ENCODE assay signal across 8 cellular contexts in the genomic region with DNA sequence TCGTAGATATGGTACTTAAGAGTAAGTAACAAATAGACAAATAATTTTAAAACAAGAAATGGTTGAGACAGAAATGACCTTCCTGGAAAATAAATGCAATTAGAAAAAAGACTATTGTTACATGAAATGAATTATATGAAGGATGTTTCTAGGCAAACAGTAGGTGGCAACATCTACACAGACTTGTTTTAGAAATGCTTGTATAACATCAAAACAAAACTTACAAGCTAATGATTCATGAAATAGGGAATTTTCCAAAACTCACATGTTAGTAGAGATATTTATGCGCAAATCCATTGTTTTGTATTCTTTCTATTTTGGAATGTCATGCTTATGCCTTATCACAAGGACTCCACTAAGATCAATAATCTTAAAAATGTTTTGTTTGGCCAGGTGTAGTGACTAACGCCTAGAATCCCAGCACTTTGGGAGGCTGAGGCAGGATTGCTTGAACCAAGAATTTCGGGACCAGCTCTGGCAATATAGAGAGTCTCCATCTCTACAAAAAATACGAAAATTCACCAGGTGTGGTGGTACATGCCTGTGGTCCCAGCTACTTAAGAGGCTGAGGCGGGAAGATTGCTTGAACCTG. TPM values are rescaled to one million over a fixed set of nuclear protein-coding genes. Genes with fewer than 3 reads are reported as not detected.
DNase-seq lines count a peak whose midpoint lies in the region; ATAC-seq and TF ChIP-seq lines count a peak whose summit lies in the region.

No MANE protein-coding gene starts in this region.

- no peak overlapping the region for H3T11ph ChIP-seq in H9 (ENCODE audit: low read length)

- no peaks in the 10 kb centered on the region for H3K23me2 ChIP-seq in H9 (ENCODE audit: insufficient read length, low read depth, low read length, poor library complexity, severe bottlenecking)

- H3K79me2 ChIP-seq in H9 (ENCODE audit: insufficient read depth, low read length) = no peaks in the 10 kb centered on the region

- no peak overlapping the region for H2AK5ac ChIP-seq in H9 (ENCODE audit: insufficient read length, low read length)

- no peak overlapping the region for H3K9ac ChIP-seq in H9 (ENCODE audit: extremely low read depth, insufficient read length, low read length)

- TF ChIP-seq CTCF in H9 (conservative IDR thresholded peaks at IDR 0.05) (peak; percentile 30; the same call in 1 of the 3 replicates), progenitor cell of endocrine pancreas (IDR thresholded peaks at IDR 0.05; ENCODE audit: unreplicated experiment) (peak; percentile 22)

- no peak overlapping the region for H3K4me2 ChIP-seq in H9 (ENCODE audit: insufficient read depth, insufficient read length, low read length)

- H4K5ac ChIP-seq in H9 (ENCODE audit: insufficient read length, low read depth, low read length) = no peak overlapping the region

- no peaks in the 10 kb centered on the region for H4K20me1 ChIP-seq in H9 (ENCODE audit: control insufficient read depth, insufficient read depth, insufficient read length)

- no peak overlapping the region for H3K56ac ChIP-seq in H9 (ENCODE audit: insufficient read length, low read depth, low read length)

- peaks cover 3% of the 10 kb centered on the region for H3K36me3 Mint-ChIP-seq in activated CD8-positive, alpha-beta memory T cell treated with anti-CD3 and anti-CD28 coated beads, Interleukin-2, amount 10 ng/mL, durations not matched to agents 7 days and 5 days
- no peaks in the 10 kb centered on the region for H3K36me3 Mint-ChIP-seq in H9 (ENCODE audit: insufficient read depth in 1 of 3, low read depth in 3 of 3)
- no peaks in the 10 kb centered on the region for H3K36me3 Mint-ChIP-seq in progenitor cell of endocrine pancreas (ENCODE audit: insufficient read depth)

- H3K4me3 Mint-ChIP-seq in activated CD8-positive, alpha-beta memory T cell treated with anti-CD3 and anti-CD28 coated beads, Interleukin-2, amount 10 ng/mL, durations not matched to agents 7 days and 5 days = peak overlapping the region; percentile 71
- H3K4me3 Mint-ChIP-seq in H9 (no peak overlapping the region), progenitor cell of endocrine pancreas (ENCODE audit: low read depth) (no peak overlapping the region)

- H4K91ac ChIP-seq in H9 (ENCODE audit: insufficient read length, low read depth, low read length) = no peak overlapping the region

- peaks cover 2% of the 10 kb centered on the region for H3K9me3 Mint-ChIP-seq in activated CD8-positive, alpha-beta memory T cell treated with anti-CD3 and anti-CD28 coated beads, Interleukin-2, amount 10 ng/mL, durations not matched to agents 7 days and 5 days (ENCODE audit: low read depth)
- no peaks in the 10 kb centered on the region for H3K9me3 Mint-ChIP-seq in H9
- peaks cover 6% of the 10 kb centered on the region for H3K9me3 Mint-ChIP-seq in progenitor cell of endocrine pancreas (ENCODE audit: low read depth)

- no peak overlapping the region for H3K14ac ChIP-seq in H9 (ENCODE audit: insufficient read depth, low read length)

- no peak overlapping the region for H3K23ac ChIP-seq in H9 (ENCODE audit: insufficient read length, low read depth, low read length)

- H2AFZ ChIP-seq in H9 (ENCODE audit: low read length) = no peak overlapping the region

- no peak overlapping the region for H4K8ac ChIP-seq in H9 (replicated peaks; ENCODE audit: insufficient read length, low read depth, low read length)

- H2BK5ac ChIP-seq in H9 (ENCODE audit: insufficient read length, low read length) = no peak overlapping the region

- H3K79me1 ChIP-seq in H9 (ENCODE audit: insufficient read depth, low read depth, low read length, poor library complexity, severe bottlenecking) = no peaks in the 10 kb centered on the region

- no peak overlapping the region for H3K4ac ChIP-seq in H9 (ENCODE audit: low read depth, low read length)

- no peak overlapping the region for H2BK15ac ChIP-seq in H9 (ENCODE audit: low read depth, low read length)

- H3K18ac ChIP-seq in H9 (ENCODE audit: insufficient read length, low read depth, low read length) = no peak overlapping the region

- peaks cover 30% of the 10 kb centered on the region for H3K27me3 Mint-ChIP-seq in activated CD8-positive, alpha-beta memory T cell treated with anti-CD3 and anti-CD28 coated beads, Interleukin-2, amount 10 ng/mL, durations not matched to agents 7 days and 5 days
- H3K27me3 Mint-ChIP-seq in H9 (ENCODE audit: low read depth) (no peaks in the 10 kb centered on the region), progenitor cell of endocrine pancreas (no peaks in the 10 kb centered on the region)

- CTCF ChIA-PET in activated CD8-positive, alpha-beta memory T cell treated with anti-CD3 and anti-CD28 coated beads, Interleukin-2, amount 10 ng/mL, durations not matched to agents 7 days and 5 days (lab: Charles Lee) = interaction anchor here (1.2 to 2.5 kb wide), 9 partner anchors 28 to 451 kb away, joined by 3 to 35 read pairs (median 9); no protein-coding TSS in a partner anchor

- H2BK20ac ChIP-seq in H9 (ENCODE audit: low read depth, low read length, poor library complexity, severe bottlenecking) = no peak overlapping the region

- H3K9me3 ChIP-seq in H9 (ENCODE audit: control insufficient read depth, low read depth, low read length) = no peaks in the 10 kb centered on the region

- H3K27ac Mint-ChIP-seq in activated CD8-positive, alpha-beta memory T cell treated with anti-CD3 and anti-CD28 coated beads, Interleukin-2, amount 10 ng/mL, durations not matched to agents 7 days and 5 days = peak overlapping the region; percentile 84
- no peak overlapping the region for H3K27ac Mint-ChIP-seq in H9
- H3K27ac Mint-ChIP-seq in progenitor cell of endocrine pancreas = peak overlapping the region; percentile 79

- H3K27me3 ChIP-seq in H9 (ENCODE audit: insufficient read depth, low read length) = no peaks in the 10 kb centered on the region

- H2BK120ac ChIP-seq in H9 (ENCODE audit: low read depth, low read length, poor library complexity, severe bottlenecking) = no peak overlapping the region

- WGBS in H9 (ENCODE audit: extremely low coverage, insufficient read length, low lambda C conversion rate) = no CpG with 5 or more reads among the region's 6 CpGs

- H3K27ac ChIP-seq in H9 (ENCODE audit: insufficient read length, low read depth, low read length) = no peak overlapping the region

- no peak for DNase-seq in activated CD8-positive, alpha-beta memory T cell treated with anti-CD3 and anti-CD28 coated beads, Interleukin-2, amount 10 ng/mL, durations not matched to agents 7 days and 5 days
- DNase-seq in activated CD8-positive, alpha-beta memory T cell treated with anti-CD3 and anti-CD28 coated beads, Interleukin-2, amount 50 U/mL, for 4 hours = no peak
- DNase-seq in H9 (no peak), M059J (ENCODE audit: low read depth) (peak; percentile 73), dermis microvascular lymphatic vessel endothelial cell (ENCODE audit: low read depth in 2 of 2) (peak; percentile 23 to 58), progenitor cell of endocrine pancreas (ENCODE audit: low spot score, unreplicated experiment) (no peak), iPS-NIHi11 (ENCODE audit: low spot score) (no peak)
- DNase-seq in stimulated activated CD4-positive, alpha-beta T cell treated with anti-CD3 and anti-CD28 coated beads, Interleukin-12 subunit alpha, Interleukin-12 subunit beta, amount 100 ng/mL, for 4 hours = no peak

- peaks cover 20% of the 10 kb centered on the region for H3K4me1 Mint-ChIP-seq in activated CD8-positive, alpha-beta memory T cell treated with anti-CD3 and anti-CD28 coated beads, Interleukin-2, amount 10 ng/mL, durations not matched to agents 7 days and 5 days
- peaks cover 0 to 2% of the 10 kb centered on the region in 2 experiments; a peak in 2 of 4 replicates for H3K4me1 Mint-ChIP-seq in H9
- H3K4me1 Mint-ChIP-seq in progenitor cell of endocrine pancreas (ENCODE audit: low read depth) = peaks cover 29% of the 10 kb centered on the region

- H3K4me1 ChIP-seq in H9 (ENCODE audit: insufficient read depth, low read length) = no peaks in the 10 kb centered on the region

- no peak overlapping the region for H2BK12ac ChIP-seq in H9 (ENCODE audit: insufficient read length, low read depth, low read length)

- ATAC-seq in activated CD8-positive, alpha-beta memory T cell treated with anti-CD3 and anti-CD28 coated beads, Interleukin-2, amount 10 ng/mL, durations not matched to agents 7 days and 5 days = peak; percentile 41

RNA-seq across cellular contexts. Expression of gene LGSN, which starts 32.3 kb away (rescaled TPM):
- under 1 TPM; 0.09 to 0.18 TPM for total RNA-seq in activated CD8-positive, alpha-beta memory T cell treated with anti-CD3 and anti-CD28 coated beads, Interleukin-2, amount 10 ng/mL, durations not matched to agents 7 days and 5 days
- 0.13 and 0.22 TPM in 2 replicates for total RNA-seq in H9 (2021)
- 0.07 TPM in 1 of 2 replicates, not detected in the other for total RNA-seq in M059J (2014; rRNA removed; shearing (Covaris generic))
- not detected in 2 replicates for total RNA-seq in dermis microvascular lymphatic vessel endothelial cell
- total RNA-seq in progenitor cell of endocrine pancreas = 0.18 TPM in 1 of 2 replicates, not detected in the other

Comparison
In these comparisons a context has a peak if more than half of its experiments do, and no peak if none do; other contexts are left out.
1. DNase-seq: peak in M059J (single experiment) and dermis microvascular lymphatic vessel endothelial cell (2 of 2); none in activated CD8-positive, alpha-beta memory T cell treated with anti-CD3 and anti-CD28 coated beads, Interleukin-2, amount 10 ng/mL, durations not matched to agents 7 days and 5 days (single experiment), activated CD8-positive, alpha-beta memory T cell treated with anti-CD3 and anti-CD28 coated beads, Interleukin-2, amount 50 U/mL, for 4 hours (single experiment), H9 (single experiment), progenitor cell of endocrine pancreas (single experiment), stimulated activated CD4-positive, alpha-beta T cell treated with anti-CD3 and anti-CD28 coated beads, Interleukin-12 subunit alpha, Interleukin-12 subunit beta, amount 100 ng/mL, for 4 hours (single experiment) and iPS-NIHi11 (single experiment).
2. H3K27ac Mint-ChIP-seq: peak in activated CD8-positive, alpha-beta memory T cell treated with anti-CD3 and anti-CD28 coated beads, Interleukin-2, amount 10 ng/mL, durations not matched to agents 7 days and 5 days (single experiment) and progenitor cell of endocrine pancreas (single experiment); none in H9 (0 of 3).